9 cellular contexts compared by ENCODE assay signal in the genomic region with DNA sequence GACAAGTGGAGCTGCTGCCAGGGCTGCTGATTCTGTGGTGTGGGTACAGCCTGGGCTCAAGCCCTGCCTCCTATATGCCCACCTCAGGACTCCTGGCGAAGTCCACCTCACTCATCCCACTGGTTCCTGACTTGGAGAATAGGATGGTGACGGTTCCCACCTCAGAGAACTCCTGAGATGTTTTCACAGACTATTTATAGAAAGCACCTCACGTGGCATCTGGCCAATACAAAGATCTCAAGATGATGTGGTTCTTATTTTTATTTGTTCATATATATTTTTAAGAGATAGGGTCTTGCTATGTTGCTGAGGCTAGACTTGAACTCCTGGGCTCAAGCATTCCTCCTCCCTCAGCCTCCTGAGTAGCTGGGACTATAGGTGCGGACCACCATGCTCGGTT.
DNase-seq lines count a peak whose midpoint lies in the region; ATAC-seq, FAIRE-seq and TF ChIP-seq lines count a peak whose summit lies in the region.
"Had no signal": no experiment of that assay in that cellular context is flagged by ENCODE, and none has a peak within 500 bp of the region (broad histone marks: within the 10 kb centered on the region; RNA-seq: fewer than 3 reads in every experiment).

No MANE protein-coding gene starts in this region.

- TF ChIP-seq CTCF in right atrium auricular region (IDR thresholded peaks at IDR 0.05) (no peak), osteocyte (IDR thresholded peaks at IDR 0.05) (no peak), uterus (IDR thresholded peaks at IDR 0.05) (no peak)

- H3K27ac Mint-ChIP-seq in dendritic cell treated with granulocyte-macrophage colony-stimulating factor and Interleukin-4, amounts not matched to agents 40 ng/mL and 50 ng/mL, for 4 days = peak overlapping the region; percentile 95
- peak overlapping the region; percentile 87 for H3K27ac Mint-ChIP-seq in osteocyte (ENCODE audit: unreplicated experiment)

- H3K36me3 ChIP-seq in right atrium auricular region (peaks cover 1% of the 10 kb centered on the region), uterus (no peaks in the 10 kb centered on the region)

- no peak for TF ChIP-seq POLR2A in uterus (IDR thresholded peaks at IDR 0.05)

- no peak overlapping the region for H3K4me3 Mint-ChIP-seq in dendritic cell treated with granulocyte-macrophage colony-stimulating factor and Interleukin-4, amounts not matched to agents 40 ng/mL and 50 ng/mL, for 4 days
- H3K4me3 Mint-ChIP-seq in osteocyte (ENCODE audit: unreplicated experiment) = no peak overlapping the region

- H3K4me3 ChIP-seq in right atrium auricular region (no peak overlapping the region), uterus (no peak overlapping the region)

- intact Hi-C loops in left cardiac atrium (cut with DNase I) = loop anchor here in 1 of 2 donors (5.0 kb wide), 1 partner anchor 240 kb away; no protein-coding TSS in a partner anchor
- intact Hi-C loops in dendritic cell treated with granulocyte-macrophage colony-stimulating factor and Interleukin-4, amounts not matched to agents 40 ng/mL and 50 ng/mL, for 4 days (cut with micrococcal nuclease) = no loop called here
- intact Hi-C loops in uterus (cut with DNase I; ENCODE audit: low total_unique reads) = no loop called here

- H3K27ac ChIP-seq in right atrium auricular region (peak overlapping the region; percentile 87 to 88), uterus (peak overlapping the region; percentile 94 to 98)

- peaks cover 85% of the 10 kb centered on the region for H3K4me1 Mint-ChIP-seq in dendritic cell treated with granulocyte-macrophage colony-stimulating factor and Interleukin-4, amounts not matched to agents 40 ng/mL and 50 ng/mL, for 4 days (ENCODE audit: low read depth)
- H3K4me1 Mint-ChIP-seq in osteocyte (ENCODE audit: unreplicated experiment) = peaks cover 89% of the 10 kb centered on the region

- H3K27me3 ChIP-seq in right atrium auricular region = no peaks in the 10 kb centered on the region
- no peaks in the 10 kb centered on the region for H3K27me3 ChIP-seq in uterus

- ATAC-seq in left cardiac atrium (no peak), GM21717 (IDR thresholded peaks at IDR 0.05; ENCODE audit: unreplicated experiment) (no peak)

- H3K9me3 ChIP-seq in right atrium auricular region (no peaks in the 10 kb centered on the region), uterus (no peaks in the 10 kb centered on the region)

- H3K27me3 Mint-ChIP-seq in dendritic cell treated with granulocyte-macrophage colony-stimulating factor and Interleukin-4, amounts not matched to agents 40 ng/mL and 50 ng/mL, for 4 days = no peaks in the 10 kb centered on the region
- no peaks in the 10 kb centered on the region for H3K27me3 Mint-ChIP-seq in osteocyte (ENCODE audit: unreplicated experiment)

- H3K36me3 Mint-ChIP-seq in dendritic cell treated with granulocyte-macrophage colony-stimulating factor and Interleukin-4, amounts not matched to agents 40 ng/mL and 50 ng/mL, for 4 days (ENCODE audit: low read depth) = peaks cover 40% of the 10 kb centered on the region
- no peaks in the 10 kb centered on the region for H3K36me3 Mint-ChIP-seq in osteocyte (ENCODE audit: unreplicated experiment)

- no peak for FAIRE-seq in RCC 7860 (lab: Jason Lieb, UNC)

- DNase-seq in right atrium auricular region (ENCODE audit: low spot score) = no peak
- no peak for DNase-seq in left cardiac atrium
- DNase-seq in osteocyte (ENCODE audit: extremely low spot score, unreplicated experiment) = no peak
- DNase-seq in uterus = no peak
- DNase-seq in RCC 7860 (ENCODE audit: low spot score) = no peak
- DNase-seq in GOT3 (lab: John Stamatoyannopoulos, UW) = no peak
- DNase-seq: OCI-M1 had no signal

- H3K9me3 Mint-ChIP-seq in dendritic cell treated with granulocyte-macrophage colony-stimulating factor and Interleukin-4, amounts not matched to agents 40 ng/mL and 50 ng/mL, for 4 days = peaks cover 11% of the 10 kb centered on the region
- H3K9me3 Mint-ChIP-seq in osteocyte (ENCODE audit: unreplicated experiment) = peaks cover 3% of the 10 kb centered on the region

- H3K4me1 ChIP-seq in right atrium auricular region (peaks cover 0 to 56% of the 10 kb centered on the region in 2 donors), uterus (peaks cover 0 to 5% of the 10 kb centered on the region in 2 donors)
